ENCODE assay signal across 24 cellular contexts in the genomic region with DNA sequence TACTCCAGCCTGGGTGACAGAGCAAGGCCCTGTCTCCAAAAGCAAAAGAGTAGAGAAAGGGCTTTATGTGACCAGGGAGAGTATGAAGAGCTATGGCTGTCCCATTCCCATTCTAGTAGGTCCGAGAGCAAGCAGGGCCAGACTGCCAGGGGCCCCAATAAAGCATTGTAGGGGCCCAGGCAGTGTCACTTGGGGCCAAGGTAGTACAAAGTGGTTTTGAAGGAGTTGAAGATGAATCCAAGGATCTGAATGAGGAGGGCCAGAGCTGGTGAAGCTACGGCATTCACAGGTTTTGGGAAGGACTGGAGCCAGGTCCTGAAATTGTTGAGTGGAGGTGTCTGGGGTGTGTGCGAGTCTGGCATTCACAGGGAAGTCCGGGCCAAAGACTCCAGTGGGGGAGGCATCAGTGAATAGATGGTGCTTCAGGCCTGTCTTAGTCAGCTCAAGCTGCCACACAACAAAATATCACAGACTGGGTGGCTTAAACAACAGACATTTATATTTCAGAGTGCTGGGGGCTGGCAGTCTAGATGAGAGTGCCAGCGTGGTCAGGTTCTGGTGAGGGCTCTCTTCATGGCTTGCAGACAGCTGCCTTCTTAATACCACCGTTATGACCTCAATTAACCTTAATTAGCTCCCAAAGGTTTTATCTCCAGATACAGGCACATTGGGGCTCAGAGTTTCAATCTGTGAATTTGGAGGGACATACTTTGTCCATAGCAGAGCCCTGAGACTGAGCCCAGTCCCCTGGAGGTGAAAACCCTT. TPM values are rescaled to one million over a fixed set of nuclear protein-coding genes. Genes with fewer than 3 reads are reported as not detected.
A peak's percentile ranks its signal among the peaks of the same experiment; 100 is the strongest.
DNase-seq lines count a peak whose midpoint lies in the region; ATAC-seq, FAIRE-seq and TF ChIP-seq lines count a peak whose summit lies in the region.
"Had no signal": no experiment of that assay in that cellular context is flagged by ENCODE, and none has a peak within 500 bp of the region (broad histone marks: within the 10 kb centered on the region; RNA-seq: fewer than 3 reads in every experiment).

No MANE protein-coding gene starts in this region.

- H3K36me3 Mint-ChIP-seq in activated CD4-positive, alpha-beta memory T cell treated with anti-CD3 and anti-CD28 coated beads for 36 hours: peaks cover 7% of the 10 kb centered on the region
- peaks cover 19% of the 10 kb centered on the region for H3K36me3 Mint-ChIP-seq in activated CD4-positive, alpha-beta memory T cell treated with anti-CD3 and anti-CD28 coated beads, Interleukin-2, amount 10 ng/mL, durations not matched to agents 7 days and 5 days (ENCODE audit: low read depth)
- peaks cover 11% of the 10 kb centered on the region for H3K36me3 Mint-ChIP-seq in Calu3 (ENCODE audit: insufficient read depth, unreplicated experiment)
- H3K36me3 Mint-ChIP-seq: IgD-negative memory B cell had no signal

- BruUV-seq in Calu3 (replicated peaks; lab: Mats Ljungman, UMichigan): no TSS peak

- TF ChIP-seq CTCF in Calu3 (IDR thresholded peaks at IDR 0.05; ENCODE audit: unreplicated experiment): no peak
- no peak for TF ChIP-seq CTCF in neutrophil (IDR thresholded peaks at IDR 0.05)

- CTCF ChIA-PET in activated CD4-positive, alpha-beta memory T cell treated with anti-CD3 and anti-CD28 coated beads for 36 hours (lab: Charles Lee): interaction anchor here (0.9 to 2.0 kb wide), 2 partner anchors 9 to 23 kb away, joined by 3 to 4 read pairs; no protein-coding TSS in a partner anchor
- CTCF ChIA-PET in activated CD4-positive, alpha-beta memory T cell treated with anti-CD3 and anti-CD28 coated beads, Interleukin-2, amount 10 ng/mL, durations not matched to agents 7 days and 5 days (lab: Charles Lee): interaction anchor here (0.6 to 2.4 kb wide), 3 partner anchors 14 to 454 kb away, joined by 3 to 9 read pairs (median 3); no protein-coding TSS in a partner anchor
- CTCF ChIA-PET in Calu3 (lab: Charles Lee): interaction anchor here (0.6 kb wide), 1 partner anchor 724 kb away, joined by 6 read pairs; no protein-coding TSS in a partner anchor

- peak overlapping the region; percentile 49 for H3K27ac Mint-ChIP-seq in activated CD4-positive, alpha-beta memory T cell treated with anti-CD3 and anti-CD28 coated beads for 36 hours
- no peak overlapping the region for H3K27ac Mint-ChIP-seq in activated CD4-positive, alpha-beta memory T cell treated with anti-CD3 and anti-CD28 coated beads, Interleukin-2, amount 10 ng/mL, durations not matched to agents 7 days and 5 days
- H3K27ac Mint-ChIP-seq in Calu3 (ENCODE audit: unreplicated experiment): peak overlapping the region; percentile 48

- H3K4me1 Mint-ChIP-seq in activated CD4-positive, alpha-beta memory T cell treated with anti-CD3 and anti-CD28 coated beads for 36 hours (ENCODE audit: low read depth): peaks cover 39% of the 10 kb centered on the region
- peaks cover 40% of the 10 kb centered on the region for H3K4me1 Mint-ChIP-seq in activated CD4-positive, alpha-beta memory T cell treated with anti-CD3 and anti-CD28 coated beads, Interleukin-2, amount 10 ng/mL, durations not matched to agents 7 days and 5 days
- peaks cover 8% of the 10 kb centered on the region for H3K4me1 Mint-ChIP-seq in Calu3 (ENCODE audit: low read depth, unreplicated experiment)

- no peak overlapping the region for H3K4me3 Mint-ChIP-seq in activated CD4-positive, alpha-beta memory T cell treated with anti-CD3 and anti-CD28 coated beads for 36 hours
- no peak overlapping the region for H3K4me3 Mint-ChIP-seq in activated CD4-positive, alpha-beta memory T cell treated with anti-CD3 and anti-CD28 coated beads, Interleukin-2, amount 10 ng/mL, durations not matched to agents 7 days and 5 days
- H3K4me3 Mint-ChIP-seq in Calu3 (ENCODE audit: low read depth, unreplicated experiment): no peak overlapping the region
- H3K4me3 Mint-ChIP-seq: IgD-negative memory B cell had no signal

- POLR2A ChIA-PET in activated CD4-positive, alpha-beta memory T cell treated with anti-CD3 and anti-CD28 coated beads for 36 hours (lab: Charles Lee): interaction anchor here (0.6 kb wide), 1 partner anchor 9 kb away, joined by 5 read pairs; no protein-coding TSS in a partner anchor
- POLR2A ChIA-PET in activated CD4-positive, alpha-beta memory T cell treated with anti-CD3 and anti-CD28 coated beads, Interleukin-2, amount 10 ng/mL, durations not matched to agents 7 days and 5 days (lab: Charles Lee): interaction anchor here (1.0 to 4.1 kb wide), 2 partner anchors 9 to 24 kb away, joined by 3 to 25 read pairs; a partner anchor contains a TSS

- FAIRE-seq in HTR-8/SVneo (lab: Jason Lieb, UNC): no peak
- FAIRE-seq: bronchial epithelial cell, kidney, urothelium cell line had no signal

- no peaks in the 10 kb centered on the region for H3K27me3 Mint-ChIP-seq in activated CD4-positive, alpha-beta memory T cell treated with anti-CD3 and anti-CD28 coated beads for 36 hours
- no peaks in the 10 kb centered on the region for H3K27me3 Mint-ChIP-seq in activated CD4-positive, alpha-beta memory T cell treated with anti-CD3 and anti-CD28 coated beads, Interleukin-2, amount 10 ng/mL, durations not matched to agents 7 days and 5 days
- no peaks in the 10 kb centered on the region for H3K27me3 Mint-ChIP-seq in Calu3 (ENCODE audit: unreplicated experiment)
- H3K27me3 Mint-ChIP-seq: IgD-negative memory B cell had no signal

- peaks cover 11% of the 10 kb centered on the region for H3K36me3 ChIP-seq in neutrophil
- H3K36me3 ChIP-seq: colonic mucosa had no signal

- DNase-seq in activated CD4-positive, alpha-beta memory T cell treated with anti-CD3 and anti-CD28 coated beads for 36 hours: no peak
- no peak for DNase-seq in activated CD4-positive, alpha-beta memory T cell treated with anti-CD3 and anti-CD28 coated beads, Interleukin-2, amount 10 ng/mL, durations not matched to agents 7 days and 5 days
- DNase-seq in Calu3: no peak
- no peak for DNase-seq in HTR-8/SVneo (ENCODE audit: insufficient read length, low spot score)
- DNase-seq in ureter (ENCODE audit: low spot score): no peak
- DNase-seq: activated CD4-positive, CD25-positive, alpha-beta regulatory T cell treated with anti-CD3 and anti-CD28 coated beads, Interleukin-2, amount 50 U/mL, for 72 hours; C1 segment of cervical spinal cord; colonic mucosa; kidney; NCI-H1417 treated with DMSO at 0.1 percent for 48 hours; NCI-H524; sigmoid colon; stimulated activated CD8-positive, alpha-beta memory T cell treated with anti-CD3 and anti-CD28 coated beads, Interleukin-4, amount 100 ng/mL, for 48 hours had no signal

- H3K27me3 ChIP-seq in neutrophil: no peaks in the 10 kb centered on the region
- H3K27me3 ChIP-seq: colonic mucosa, gastroesophageal sphincter, sigmoid colon had no signal

- H3K4me3 ChIP-seq in neutrophil (ENCODE audit: low read depth in 1 of 2, low read length in 1 of 2): no peak overlapping the region
- H3K4me3 ChIP-seq: colonic mucosa, gastroesophageal sphincter, sigmoid colon had no signal

- intact Hi-C loops in activated CD4-positive, alpha-beta memory T cell treated with anti-CD3 and anti-CD28 coated beads for 36 hours (cut with micrococcal nuclease): no loop called here
- intact Hi-C loops in Calu3 (cut with micrococcal nuclease; ENCODE audit: unreplicated experiment): no loop called here

- no peak for ATAC-seq in GM21576 (IDR thresholded peaks at IDR 0.05; ENCODE audit: unreplicated experiment)
- ATAC-seq: gastroesophageal sphincter had no signal

- no peaks in the 10 kb centered on the region for H3K9me3 Mint-ChIP-seq in activated CD4-positive, alpha-beta memory T cell treated with anti-CD3 and anti-CD28 coated beads for 36 hours
- no peaks in the 10 kb centered on the region for H3K9me3 Mint-ChIP-seq in activated CD4-positive, alpha-beta memory T cell treated with anti-CD3 and anti-CD28 coated beads, Interleukin-2, amount 10 ng/mL, durations not matched to agents 7 days and 5 days
- no peaks in the 10 kb centered on the region for H3K9me3 Mint-ChIP-seq in Calu3 (ENCODE audit: low read depth, unreplicated experiment)
- H3K9me3 Mint-ChIP-seq: IgD-negative memory B cell had no signal

- H3K4me1 ChIP-seq in neutrophil (ENCODE audit: control insufficient read depth in 1 of 2, insufficient read depth in 1 of 2, low read depth in 1 of 2, low read length in 1 of 2): no peaks in the 10 kb centered on the region
- H3K4me1 ChIP-seq: colonic mucosa, parathyroid adenoma had no signal

- H3K27ac ChIP-seq in angular gyrus (ENCODE audit: low read depth, low read length) (peak overlapping the region; percentile 51), neutrophil (peak overlapping the region; percentile 16)
- H3K27ac ChIP-seq: colonic mucosa, gastroesophageal sphincter, HL-60, parathyroid adenoma, sigmoid colon had no signal

- H3K9me3 ChIP-seq in neutrophil: no peaks in the 10 kb centered on the region
- H3K9me3 ChIP-seq: colonic mucosa, gastroesophageal sphincter, sigmoid colon had no signal

RNA-seq across cellular contexts. Expression of a gene that starts 9.9 kb away (rescaled TPM):
- 10 to 100 TPM; 89.8 to 90.9 TPM for total RNA-seq in activated CD4-positive, alpha-beta memory T cell treated with anti-CD3 and anti-CD28 coated beads for 36 hours
- 10 to 100 TPM; 74.5 to 82.2 TPM for total RNA-seq in activated CD4-positive, alpha-beta memory T cell treated with anti-CD3 and anti-CD28 coated beads, Interleukin-2, amount 10 ng/mL, durations not matched to agents 7 days and 5 days
- total RNA-seq in Calu3 (2022) (80.9 and 83.1 TPM in 2 replicates), ureter (57.0 TPM)

RNA-seq across cellular contexts. Expression of a gene that starts 11.5 kb away (rescaled TPM):
- 10 to 100 TPM; 59.2 to 61.3 TPM for total RNA-seq in activated CD4-positive, alpha-beta memory T cell treated with anti-CD3 and anti-CD28 coated beads for 36 hours
- total RNA-seq in activated CD4-positive, alpha-beta memory T cell treated with anti-CD3 and anti-CD28 coated beads, Interleukin-2, amount 10 ng/mL, durations not matched to agents 7 days and 5 days: 10 to 100 TPM; 29.4 to 29.7 TPM
- 36.5 and 40.2 TPM in 2 replicates for total RNA-seq in Calu3 (2022)
- total RNA-seq in ureter: 54.6 TPM

RNA-seq across cellular contexts. Expression of a gene that starts 22.2 kb away (rescaled TPM):
- 10 to 100 TPM; 65.5 to 66.3 TPM for total RNA-seq in activated CD4-positive, alpha-beta memory T cell treated with anti-CD3 and anti-CD28 coated beads for 36 hours
- 10 to 100 TPM; 69.0 to 72.2 TPM for total RNA-seq in activated CD4-positive, alpha-beta memory T cell treated with anti-CD3 and anti-CD28 coated beads, Interleukin-2, amount 10 ng/mL, durations not matched to agents 7 days and 5 days
- total RNA-seq in Calu3 (2022) (52.3 and 52.7 TPM in 2 replicates), ureter (37.3 TPM)

RNA-seq across cellular contexts. Expression of a gene that starts 22.2 kb away (rescaled TPM):
- 100 to 1,000 TPM; 129 to 137 TPM for total RNA-seq in activated CD4-positive, alpha-beta memory T cell treated with anti-CD3 and anti-CD28 coated beads for 36 hours
- 100 to 1,000 TPM; 231 to 234 TPM for total RNA-seq in activated CD4-positive, alpha-beta memory T cell treated with anti-CD3 and anti-CD28 coated beads, Interleukin-2, amount 10 ng/mL, durations not matched to agents 7 days and 5 days
- total RNA-seq in Calu3 (2022): 96.3 and 108 TPM in 2 replicates
- 94.0 TPM for total RNA-seq in ureter

RNA-seq across cellular contexts. Expression of a gene that starts 25.3 kb away (rescaled TPM):
- 1 to 10 TPM; 5.0 to 5.6 TPM for total RNA-seq in activated CD4-positive, alpha-beta memory T cell treated with anti-CD3 and anti-CD28 coated beads for 36 hours
- 1 to 10 TPM; 5.7 to 6.2 TPM for total RNA-seq in activated CD4-positive, alpha-beta memory T cell treated with anti-CD3 and anti-CD28 coated beads, Interleukin-2, amount 10 ng/mL, durations not matched to agents 7 days and 5 days
- total RNA-seq in Calu3 (2022) (0.32 TPM in 1 of 2 replicates, not detected in the other), ureter (3.0 TPM)
- total RNA-seq: H4, M059J had no signal
